8 cellular contexts compared by ENCODE assay signal in genomic region chr2:111747410-111748115, GRCh38.
DNase-seq lines count a peak whose midpoint lies in the region; ATAC-seq, FAIRE-seq and TF ChIP-seq lines count a peak whose summit lies in the region.
"Not testable (repeated sequence)": the region's sequence is repeated elsewhere in the genome, so short reads cannot be mapped to it uniquely, and the experiment has no call there.

No MANE protein-coding gene starts in this region.

- not testable (repeated sequence) for H3K4me2 ChIP-seq in astrocyte (ENCODE audit: low read length)

- H3K4me3 ChIP-seq in astrocyte (ENCODE audit: insufficient read depth, low read depth, low read length); heart right ventricle: not testable (repeated sequence)

- not testable (repeated sequence) for H3K9me3 ChIP-seq in astrocyte (ENCODE audit: insufficient read depth, low read depth, low read length); heart right ventricle

- H3K4me1 Mint-ChIP-seq in activated CD4-positive, alpha-beta T cell treated with anti-CD3 and anti-CD28 coated beads, Interleukin-2, amount 10 ng/mL, durations not matched to agents 7 days and 5 days; astrocyte (ENCODE audit: low read depth, unreplicated experiment); progenitor cell of endocrine pancreas (ENCODE audit: low read depth): not testable (repeated sequence)

- H3K79me2 ChIP-seq in astrocyte (ENCODE audit: insufficient read depth, low read length): not testable (repeated sequence)

- not testable (repeated sequence) for H3K9ac ChIP-seq in astrocyte (ENCODE audit: low read length)

- DNase-seq in GM10248 (ENCODE audit: extremely low spot score); HTR-8/SVneo (ENCODE audit: insufficient read length, low spot score); astrocyte (ENCODE audit: low read depth): not testable (repeated sequence)
- peak; percentile 87 for DNase-seq in activated CD4-positive, alpha-beta T cell treated with anti-CD3 and anti-CD28 coated beads, Interleukin-2, amount 10 ng/mL, durations not matched to agents 7 days and 5 days
- peak; percentile 55 to 56 for DNase-seq in heart right ventricle
- DNase-seq in progenitor cell of endocrine pancreas (ENCODE audit: low spot score, unreplicated experiment): peak; percentile 79
- DNase-seq in stimulated activated CD8-positive, alpha-beta memory T cell treated with anti-CD3 and anti-CD28 coated beads, Interleukin-7, amount 100 ng/mL, for 48 hours (ENCODE audit: extremely low read depth in 1 of 2, low read depth in 1 of 2): peak; percentile 30 to 55

- not testable (repeated sequence) for H3K27ac Mint-ChIP-seq in activated CD4-positive, alpha-beta T cell treated with anti-CD3 and anti-CD28 coated beads, Interleukin-2, amount 10 ng/mL, durations not matched to agents 7 days and 5 days; astrocyte (ENCODE audit: unreplicated experiment); progenitor cell of endocrine pancreas

- H3K27ac ChIP-seq in astrocyte (ENCODE audit: low read depth, low read length); heart right ventricle: not testable (repeated sequence)

- TF ChIP-seq CTCF in GM10248 (IDR thresholded peaks at IDR 0.05; ENCODE audit: control extremely low read depth, extremely low read depth, low read depth, missing control alignments): peak; percentile 52
- peak; percentile 25 for TF ChIP-seq CTCF in astrocyte (IDR thresholded peaks at IDR 0.05; ENCODE audit: insufficient read depth, low read depth, low read length)
- peak; percentile 13 to 70 (median 60) for TF ChIP-seq CTCF in heart right ventricle (IDR thresholded peaks at IDR 0.05)
- peak; percentile 62 for TF ChIP-seq CTCF in progenitor cell of endocrine pancreas (IDR thresholded peaks at IDR 0.05; ENCODE audit: unreplicated experiment)

- not testable (repeated sequence) for H2AFZ ChIP-seq in astrocyte (ENCODE audit: low read depth, low read length)

- POLR2A ChIA-PET in GM10248 (lab: Yijun Ruan, JAX); activated CD4-positive, alpha-beta T cell treated with anti-CD3 and anti-CD28 coated beads, Interleukin-2, amount 10 ng/mL, durations not matched to agents 7 days and 5 days (lab: Charles Lee): not testable (repeated sequence)

- not testable (repeated sequence) for H3K36me3 Mint-ChIP-seq in activated CD4-positive, alpha-beta T cell treated with anti-CD3 and anti-CD28 coated beads, Interleukin-2, amount 10 ng/mL, durations not matched to agents 7 days and 5 days (ENCODE audit: low read depth); astrocyte (ENCODE audit: low read depth, unreplicated experiment); progenitor cell of endocrine pancreas (ENCODE audit: insufficient read depth)

- not testable (repeated sequence) for H3K27me3 Mint-ChIP-seq in activated CD4-positive, alpha-beta T cell treated with anti-CD3 and anti-CD28 coated beads, Interleukin-2, amount 10 ng/mL, durations not matched to agents 7 days and 5 days; astrocyte (ENCODE audit: low read depth, unreplicated experiment); progenitor cell of endocrine pancreas

- not testable (repeated sequence) for H3K4me1 ChIP-seq in astrocyte (ENCODE audit: insufficient read depth, low read length); heart right ventricle

- H3K36me3 ChIP-seq in astrocyte (ENCODE audit: insufficient read depth, low read length); heart right ventricle: not testable (repeated sequence)

- ATAC-seq in GM21619 (IDR thresholded peaks at IDR 0.05; ENCODE audit: unreplicated experiment): peak; percentile 71
- peak; percentile 63 to 92 (median 88) for ATAC-seq in heart right ventricle

- not testable (repeated sequence) for H4K20me1 ChIP-seq in astrocyte (ENCODE audit: insufficient read depth, low read length)

- not testable (repeated sequence) for H3K4me3 Mint-ChIP-seq in activated CD4-positive, alpha-beta T cell treated with anti-CD3 and anti-CD28 coated beads, Interleukin-2, amount 10 ng/mL, durations not matched to agents 7 days and 5 days; astrocyte (ENCODE audit: unreplicated experiment); progenitor cell of endocrine pancreas (ENCODE audit: low read depth)

- intact Hi-C loops in heart right ventricle (cut with DNase I): not testable (repeated sequence)

- CTCF ChIA-PET in GM10248 (lab: Yijun Ruan, JAX); activated CD4-positive, alpha-beta T cell treated with anti-CD3 and anti-CD28 coated beads, Interleukin-2, amount 10 ng/mL, durations not matched to agents 7 days and 5 days (lab: Charles Lee): not testable (repeated sequence)

- 19 to 25% methylated on average over 18 to 20 of the region's 23 CpGs for WGBS in heart right ventricle, 2 donors

- FAIRE-seq in HTR-8/SVneo (lab: Jason Lieb, UNC): peak; percentile 86
- FAIRE-seq in astrocyte (lab: Jason Lieb, UNC): peak; percentile 81

- H3K27me3 ChIP-seq in astrocyte (ENCODE audit: insufficient read depth, low read length): not testable (repeated sequence)
- H3K27me3 ChIP-seq in heart right ventricle: peaks cover 0 to 11% (median 0%) of the 10 kb centered on the region in 7 donors

- not testable (repeated sequence) for H3K9me3 Mint-ChIP-seq in activated CD4-positive, alpha-beta T cell treated with anti-CD3 and anti-CD28 coated beads, Interleukin-2, amount 10 ng/mL, durations not matched to agents 7 days and 5 days; astrocyte (ENCODE audit: unreplicated experiment); progenitor cell of endocrine pancreas (ENCODE audit: low read depth)
